Comparison of ENCODE assay signal across 8 cellular contexts in genomic region chr10:86366033-86366901, GRCh38. TPM values are rescaled to one million over a fixed set of nuclear protein-coding genes. Genes with fewer than 3 reads are reported as not detected.
DNase-seq lines count a peak whose midpoint lies in the region; ATAC-seq and TF ChIP-seq lines count a peak whose summit lies in the region.

GRID1 (minus strand) TSS chr10:86366795.

- peak within 1 kb of the TSS; percentile 11 for H3K27ac Mint-ChIP-seq in T-helper 2 cell treated with Interferon-gamma antibody and Interleukin-4, amounts not matched to agents 5 μg/mL and 100 μg/mL, for 36 hours
- no peak within 1 kb of the TSS for H3K27ac Mint-ChIP-seq in activated naive CD8-positive, alpha-beta T cell treated with anti-CD3 and anti-CD28 coated beads for 36 hours

- 4% methylated on average over 9 of the region's 119 CpGs for WGBS in hepatocyte (ENCODE audit: low lambda C conversion rate, missing lambda C conversion rate)
- WGBS in psoas muscle, 3 donors: 0 to 1% (median 0%) methylated on average over 39 to 119 of the region's 119 CpGs

- H3K36me3 Mint-ChIP-seq in T-helper 2 cell treated with Interferon-gamma antibody and Interleukin-4, amounts not matched to agents 5 μg/mL and 100 μg/mL, for 36 hours (ENCODE audit: low read depth): peaks cover 1% of the 10 kb centered on the region
- H3K36me3 Mint-ChIP-seq in activated naive CD8-positive, alpha-beta T cell treated with anti-CD3 and anti-CD28 coated beads for 36 hours: no peaks in the 10 kb centered on the region

- intact Hi-C loops in psoas muscle (cut with DNase I): loop anchor here in 1 of 2 donors (10.0 kb wide), 1 partner anchor 371 kb away; no protein-coding TSS in a partner anchor

- H2AFZ ChIP-seq in hepatocyte: peak within 1 kb of the TSS; percentile 76

- peaks cover 76% of the 10 kb centered on the region for H3K27me3 Mint-ChIP-seq in T-helper 2 cell treated with Interferon-gamma antibody and Interleukin-4, amounts not matched to agents 5 μg/mL and 100 μg/mL, for 36 hours (ENCODE audit: low read depth)
- H3K27me3 Mint-ChIP-seq in activated naive CD8-positive, alpha-beta T cell treated with anti-CD3 and anti-CD28 coated beads for 36 hours: peaks cover 80% of the 10 kb centered on the region

- H3K27me3 ChIP-seq in hepatocyte (peaks cover 88% of the 10 kb centered on the region), psoas muscle (ENCODE audit: insufficient read depth in 3 of 3, low read length in 2 of 3) (peaks cover 0 to 76% (median 22%) of the 10 kb centered on the region in 3 donors)

- H3K4me1 ChIP-seq in hepatocyte (ENCODE audit: insufficient read depth) (peaks cover 26% of the 10 kb centered on the region), psoas muscle (peaks cover 16% of the 10 kb centered on the region)

- H3K9me3 Mint-ChIP-seq in T-helper 2 cell treated with Interferon-gamma antibody and Interleukin-4, amounts not matched to agents 5 μg/mL and 100 μg/mL, for 36 hours: no peaks in the 10 kb centered on the region
- H3K9me3 Mint-ChIP-seq in activated naive CD8-positive, alpha-beta T cell treated with anti-CD3 and anti-CD28 coated beads for 36 hours: no peaks in the 10 kb centered on the region

- ATAC-seq in psoas muscle (peak in 3 of 4 donors; percentile 42 to 62 (median 60)), HG02973 (IDR thresholded peaks at IDR 0.05; ENCODE audit: unreplicated experiment) (no peak)

- peaks cover 5% of the 10 kb centered on the region for H3K4me1 Mint-ChIP-seq in T-helper 2 cell treated with Interferon-gamma antibody and Interleukin-4, amounts not matched to agents 5 μg/mL and 100 μg/mL, for 36 hours (ENCODE audit: low read depth)
- H3K4me1 Mint-ChIP-seq in activated naive CD8-positive, alpha-beta T cell treated with anti-CD3 and anti-CD28 coated beads for 36 hours: peaks cover 11% of the 10 kb centered on the region

- H3K9me2 ChIP-seq in hepatocyte (replicated peaks; ENCODE audit: insufficient read depth): no peaks in the 10 kb centered on the region

- H3K27ac ChIP-seq in hepatocyte (no peak within 1 kb of the TSS), psoas muscle (no peak within 1 kb of the TSS)

- no peak for DNase-seq in T-helper 2 cell treated with Interferon-gamma antibody and Interleukin-4, amounts not matched to agents 5 μg/mL and 100 μg/mL, for 36 hours (ENCODE audit: low spot score)
- DNase-seq in T-helper 2 cell: no peak
- DNase-seq in Jurkat, Clone E6-1 (ENCODE audit: low read depth, low spot score): peak; percentile 18
- peak; percentile 28 for DNase-seq in activated naive CD8-positive, alpha-beta T cell treated with anti-CD3 and anti-CD28 coated beads for 36 hours
- DNase-seq in hepatocyte (ENCODE audit: low spot score): peak; percentile 62
- peak; percentile 41 to 55 for DNase-seq in psoas muscle
- DNase-seq in ureter (ENCODE audit: low spot score): no peak

- H3K36me3 ChIP-seq in hepatocyte (replicated peaks; ENCODE audit: insufficient read depth, low read depth): no peaks in the 10 kb centered on the region
- no peaks in the 10 kb centered on the region for H3K36me3 ChIP-seq in psoas muscle (ENCODE audit: insufficient read depth in 1 of 2, low read depth in 1 of 2)

- peak within 1 kb of the TSS; percentile 92 for H3K4me2 ChIP-seq in hepatocyte

- H3K4me3 Mint-ChIP-seq in T-helper 2 cell treated with Interferon-gamma antibody and Interleukin-4, amounts not matched to agents 5 μg/mL and 100 μg/mL, for 36 hours: peak within 1 kb of the TSS; percentile 59
- peak within 1 kb of the TSS; percentile 20 for H3K4me3 Mint-ChIP-seq in activated naive CD8-positive, alpha-beta T cell treated with anti-CD3 and anti-CD28 coated beads for 36 hours

- TF ChIP-seq CTCF in hepatocyte (IDR thresholded peaks at IDR 0.05; ENCODE audit: poor library complexity): no peak
- TF ChIP-seq CTCF in psoas muscle (IDR thresholded peaks at IDR 0.05): no peak

- H3K9me3 ChIP-seq in hepatocyte (ENCODE audit: low read depth): no peaks in the 10 kb centered on the region
- H3K9me3 ChIP-seq in psoas muscle: no peaks in the 10 kb centered on the region

- no peaks in the 10 kb centered on the region for H4K20me1 ChIP-seq in hepatocyte (ENCODE audit: insufficient read depth, poor library complexity, severe bottlenecking)

- H3K79me2 ChIP-seq in hepatocyte: no peaks in the 10 kb centered on the region

- peak within 1 kb of the TSS; percentile 37 for H3K4me3 ChIP-seq in Jurkat, Clone E6-1 (ENCODE audit: low read length)
- H3K4me3 ChIP-seq in hepatocyte (peak within 1 kb of the TSS; percentile 33), psoas muscle (peak within 1 kb of the TSS; percentile 66)

RNA-seq across cellular contexts. Expression of gene GRID1, which starts in this region (rescaled TPM):
- polyA plus RNA-seq in Jurkat, Clone E6-1 (2012; ENCODE audit: insufficient read depth, insufficient read length): 0.53 TPM
- not detected for total RNA-seq in activated naive CD8-positive, alpha-beta T cell treated with anti-CD3 and anti-CD28 coated beads for 36 hours
- total RNA-seq in hepatocyte (0.24 and 0.37 TPM in 2 replicates), psoas muscle (under 1 TPM; 0.20 to 0.56 (median 0.31) TPM), ureter (2.7 TPM)
- polyA plus RNA-seq in hepatocyte (0.07 TPM in 2 replicates), psoas muscle (under 1 TPM; 0.17 to 0.25 (median 0.22) TPM)

Comparison
In these comparisons a context has a peak if more than half of its experiments do, and no peak if none do; other contexts are left out.
1. Peak in DNase-seq in activated naive CD8-positive, alpha-beta T cell treated with anti-CD3 and anti-CD28 coated beads for 36 hours; RNA of the gene not detected or under 1 TPM.
2. Peak in DNase-seq, H3K4me3 ChIP-seq and H3K4me2 ChIP-seq in hepatocyte; RNA of the gene not detected or under 1 TPM.
3. Peak in DNase-seq, ATAC-seq and H3K4me3 ChIP-seq in psoas muscle; RNA of the gene not detected or under 1 TPM.